In genomic region chr20:58790440-58790839, GRCh38 we compare ENCODE assay signal across 19 cellular contexts.
DNase-seq lines count a peak whose midpoint lies in the region; ATAC-seq and TF ChIP-seq lines count a peak whose summit lies in the region.
"Had no signal": no experiment of that assay in that cellular context is flagged by ENCODE, and none has a peak within 500 bp of the region (broad histone marks: within the 10 kb centered on the region; RNA-seq: fewer than 3 reads in every experiment).

No MANE protein-coding gene starts in this region.

- H3K9me3 Mint-ChIP-seq in activated B cell treated with CpG ODN at 0.5 μM for 24 hours (no peaks in the 10 kb centered on the region), CD14-positive monocyte (peaks cover 0 to 2% (median 0%) of the 10 kb centered on the region in 7 donors)
- H3K9me3 Mint-ChIP-seq: activated naive CD4-positive, alpha-beta T cell treated with anti-CD3 and anti-CD28 coated beads, Interleukin-2, amount 10 ng/mL, durations not matched to agents 7 days and 5 days; IgD-negative memory B cell; natural killer cell had no signal

- H3K4me3 Mint-ChIP-seq in activated B cell treated with CpG ODN at 0.5 μM for 24 hours = no peak overlapping the region
- no peak overlapping the region for H3K4me3 Mint-ChIP-seq in CD14-positive monocyte
- H3K4me3 Mint-ChIP-seq: activated naive CD4-positive, alpha-beta T cell treated with anti-CD3 and anti-CD28 coated beads, Interleukin-2, amount 10 ng/mL, durations not matched to agents 7 days and 5 days; natural killer cell had no signal

- CTCF ChIA-PET in activated B cell treated with CpG ODN at 0.5 μM for 24 hours (lab: Charles Lee) = no interaction called here

- peaks cover 19% of the 10 kb centered on the region for H3K27me3 Mint-ChIP-seq in activated B cell treated with CpG ODN at 0.5 μM for 24 hours
- peaks cover 6 to 11% (median 10%) of the 10 kb centered on the region in 3 donors for H3K27me3 Mint-ChIP-seq in CD14-positive monocyte (ENCODE audit: low read depth in 3 of 3)

- no peaks in the 10 kb centered on the region for H3K4me1 Mint-ChIP-seq in activated B cell treated with CpG ODN at 0.5 μM for 24 hours
- H3K4me1 Mint-ChIP-seq in CD14-positive monocyte = no peaks in the 10 kb centered on the region
- H3K4me1 Mint-ChIP-seq: activated naive CD4-positive, alpha-beta T cell treated with anti-CD3 and anti-CD28 coated beads, Interleukin-2, amount 10 ng/mL, durations not matched to agents 7 days and 5 days; natural killer cell had no signal

- H3K36me3 Mint-ChIP-seq in activated B cell treated with CpG ODN at 0.5 μM for 24 hours (ENCODE audit: low read depth) = no peaks in the 10 kb centered on the region
- H3K36me3 Mint-ChIP-seq in CD14-positive monocyte = no peaks in the 10 kb centered on the region
- H3K36me3 Mint-ChIP-seq: activated naive CD4-positive, alpha-beta T cell treated with anti-CD3 and anti-CD28 coated beads, Interleukin-2, amount 10 ng/mL, durations not matched to agents 7 days and 5 days; IgD-negative memory B cell; natural killer cell had no signal

- TF ChIP-seq CTCF in activated B cell treated with CpG ODN at 0.5 μM for 24 hours (IDR thresholded peaks at IDR 0.05) (no peak), CD14-positive monocyte (IDR thresholded peaks at IDR 0.05) (no peak)

- ATAC-seq in activated B cell treated with CpG ODN at 0.5 μM for 24 hours (ENCODE audit: low read depth) (peak; percentile 34), GM21360 (IDR thresholded peaks at IDR 0.05; ENCODE audit: unreplicated experiment) (no peak), GM18502 (IDR thresholded peaks at IDR 0.05; ENCODE audit: poor library complexity, unreplicated experiment) (no peak)
- ATAC-seq: foreskin keratinocyte, natural killer cell had no signal

- POLR2A ChIA-PET in activated B cell treated with CpG ODN at 0.5 μM for 24 hours (lab: Charles Lee) = no interaction called here

- H3K27ac Mint-ChIP-seq in activated B cell treated with CpG ODN at 0.5 μM for 24 hours = no peak overlapping the region
- H3K27ac Mint-ChIP-seq in CD14-positive monocyte = no peak overlapping the region
- H3K27ac Mint-ChIP-seq: activated naive CD4-positive, alpha-beta T cell treated with anti-CD3 and anti-CD28 coated beads, Interleukin-2, amount 10 ng/mL, durations not matched to agents 7 days and 5 days; IgD-negative memory B cell; natural killer cell had no signal

- DNase-seq in A172 (ENCODE audit: low spot score) (peak; percentile 34), DMS 273 treated with DMSO at 0.1 percent for 48 hours (lab: John Stamatoyannopoulos, UW) (peak; percentile 34), MV-4-11 (lab: John Stamatoyannopoulos, UW) (peak; percentile 90), activated B cell treated with CpG ODN at 0.5 μM for 24 hours (no peak), CD14-positive monocyte (ENCODE audit: low spot score) (no peak)
- no peak for DNase-seq in NK-92 treated with Interleukin-12 subunit alpha and Interleukin-12 subunit beta, amount 100 ng/mL, for 24 hours (lab: John Stamatoyannopoulos, UW)
- DNase-seq: activated CD4-positive, alpha-beta T cell treated with anti-CD3 and anti-CD28 coated beads, Interleukin-2, amount 50 U/mL, for 4 hours; activated naive CD4-positive, alpha-beta T cell treated with anti-CD3 and anti-CD28 coated beads, Interleukin-2, amount 10 ng/mL, durations not matched to agents 7 days and 5 days; activated T-cell treated with anti-CD3 and anti-CD28 coated beads, Interleukin-2, amount 50 U/mL, for 1 hour; Caco-2; foreskin keratinocyte; GM23248; mammary epithelial cell; natural killer cell; NCI-H1048; stimulated activated CD4-positive, alpha-beta T cell treated with anti-CD3 and anti-CD28 coated beads, Interleukin-4, amount 100 ng/mL, for 1 hour had no signal

- intact Hi-C loops in activated B cell treated with CpG ODN at 0.5 μM for 24 hours (cut with micrococcal nuclease) = no loop called here
- intact Hi-C loops in CD14-positive monocyte (cut with micrococcal nuclease) = no loop called here

Comparison
In these comparisons a context has a peak if more than half of its experiments do, and no peak if none do; other contexts are left out.
1. DNase-seq: peak in A172 (single experiment), DMS 273 treated with DMSO at 0.1 percent for 48 hours (single experiment) and MV-4-11 (single experiment); none in activated B cell treated with CpG ODN at 0.5 μM for 24 hours (single experiment), CD14-positive monocyte (single experiment) and NK-92 treated with Interleukin-12 subunit alpha and Interleukin-12 subunit beta, amount 100 ng/mL, for 24 hours (single experiment).